12 cellular contexts compared by ENCODE assay signal in genomic region chr22:23212061-23213030, GRCh38. TPM values are rescaled to one million over a fixed set of nuclear protein-coding genes. Genes with fewer than 3 reads are reported as not detected.
DNase-seq lines count a peak whose midpoint lies in the region; ATAC-seq and TF ChIP-seq lines count a peak whose summit lies in the region.
"Had no signal": no experiment of that assay in that cellular context is flagged by ENCODE, and none has a peak within 500 bp of the region (broad histone marks: within the 10 kb centered on the region; RNA-seq: fewer than 3 reads in every experiment).

No MANE protein-coding gene starts in this region.

- no peaks in the 10 kb centered on the region for H3K27me3 ChIP-seq in thymus (ENCODE audit: control insufficient read depth, insufficient read depth)
- peaks cover 2% of the 10 kb centered on the region for H3K27me3 ChIP-seq in brain microvascular endothelial cell (replicated peaks)
- H3K27me3 ChIP-seq in BE2C: no peaks in the 10 kb centered on the region
- H3K27me3 ChIP-seq: MG63 had no signal

- peak overlapping the region; percentile 58 for H3K27ac Mint-ChIP-seq in activated naive CD8-positive, alpha-beta T cell
- H3K27ac Mint-ChIP-seq in activated naive CD8-positive, alpha-beta T cell treated with anti-CD3 and anti-CD28 coated beads, Interleukin-2, amount 50 U/mL, for 24 hours: no peak overlapping the region
- H3K27ac Mint-ChIP-seq in effector memory CD8-positive, alpha-beta T cell: peak overlapping the region; percentile 85 to 88

- H3K36me3 ChIP-seq in thymus (ENCODE audit: control insufficient read depth, insufficient read depth) (peaks cover 7% of the 10 kb centered on the region), brain microvascular endothelial cell (replicated peaks) (no peaks in the 10 kb centered on the region), BE2C (no peaks in the 10 kb centered on the region; the same call in 1 of the 2 replicates)
- H3K36me3 ChIP-seq: MG63 had no signal

- TF ChIP-seq CTCF in brain microvascular endothelial cell (IDR thresholded peaks at IDR 0.05; ENCODE audit: low read depth, low read length, missing control alignments) (no peak), BE2C (IDR thresholded peaks at IDR 0.05; ENCODE audit: low read depth, low read length) (no peak)

- peak overlapping the region; percentile 9 for H3K27ac ChIP-seq in thymus (ENCODE audit: low read depth)
- no peak overlapping the region for H3K27ac ChIP-seq in brain microvascular endothelial cell

- no peaks in the 10 kb centered on the region for H3K9me3 Mint-ChIP-seq in activated naive CD8-positive, alpha-beta T cell (ENCODE audit: low read depth)
- H3K9me3 Mint-ChIP-seq in activated naive CD8-positive, alpha-beta T cell treated with anti-CD3 and anti-CD28 coated beads, Interleukin-2, amount 50 U/mL, for 24 hours: no peaks in the 10 kb centered on the region
- H3K9me3 Mint-ChIP-seq in effector memory CD8-positive, alpha-beta T cell: no peaks in the 10 kb centered on the region
- H3K9me3 Mint-ChIP-seq: stimulated activated naive CD8-positive, alpha-beta T cell treated with anti-CD3 and anti-CD28 coated beads, Interleukin-15, amount 100 ng/mL, for 72 hours had no signal

- in situ Hi-C loops in brain microvascular endothelial cell (cut with HindIII; ENCODE audit: low pct_ligation_motif_present, low sequenced_read_pairs): no loop called here

- ATAC-seq in activated naive CD8-positive, alpha-beta T cell treated with anti-CD3 and anti-CD28 coated beads, Interleukin-2, amount 50 U/mL, for 24 hours: no peak
- ATAC-seq in effector memory CD8-positive, alpha-beta T cell (replicated peaks): no peak
- ATAC-seq in GM21367 (IDR thresholded peaks at IDR 0.05; ENCODE audit: unreplicated experiment): no peak
- ATAC-seq: Panc1; stimulated activated naive CD8-positive, alpha-beta T cell treated with anti-CD3 and anti-CD28 coated beads, Interleukin-15, amount 100 ng/mL, for 72 hours had no signal

- H3K4me3 ChIP-seq in thymus (ENCODE audit: low read length): no peak overlapping the region
- H3K4me3 ChIP-seq in brain microvascular endothelial cell (ENCODE audit: low read depth, low read length): no peak overlapping the region
- no peak overlapping the region for H3K4me3 ChIP-seq in BE2C (ENCODE audit: low read depth, low read length)
- H3K4me3 ChIP-seq: MG63 had no signal

- peaks cover 41% of the 10 kb centered on the region for H3K4me1 ChIP-seq in thymus (ENCODE audit: control insufficient read depth, insufficient read depth, low read length)
- H3K4me1 ChIP-seq in BE2C: no peaks in the 10 kb centered on the region

- H3K36me3 Mint-ChIP-seq in activated naive CD8-positive, alpha-beta T cell: peaks cover 4% of the 10 kb centered on the region
- H3K36me3 Mint-ChIP-seq in activated naive CD8-positive, alpha-beta T cell treated with anti-CD3 and anti-CD28 coated beads, Interleukin-2, amount 50 U/mL, for 24 hours (ENCODE audit: low read depth): peaks cover 2% of the 10 kb centered on the region
- H3K36me3 Mint-ChIP-seq in effector memory CD8-positive, alpha-beta T cell (ENCODE audit: insufficient read depth): peaks cover 21% of the 10 kb centered on the region

- peaks cover 58% of the 10 kb centered on the region for H3K4me1 Mint-ChIP-seq in activated naive CD8-positive, alpha-beta T cell (ENCODE audit: low read depth)
- H3K4me1 Mint-ChIP-seq in activated naive CD8-positive, alpha-beta T cell treated with anti-CD3 and anti-CD28 coated beads, Interleukin-2, amount 50 U/mL, for 24 hours: peaks cover 62% of the 10 kb centered on the region
- H3K4me1 Mint-ChIP-seq in effector memory CD8-positive, alpha-beta T cell (ENCODE audit: low read depth in 2 of 2): peaks cover 46 to 62% of the 10 kb centered on the region in 2 donors

- no peaks in the 10 kb centered on the region for H3K27me3 Mint-ChIP-seq in activated naive CD8-positive, alpha-beta T cell
- H3K27me3 Mint-ChIP-seq in activated naive CD8-positive, alpha-beta T cell treated with anti-CD3 and anti-CD28 coated beads, Interleukin-2, amount 50 U/mL, for 24 hours: no peaks in the 10 kb centered on the region
- H3K27me3 Mint-ChIP-seq in effector memory CD8-positive, alpha-beta T cell: no peaks in the 10 kb centered on the region
- H3K27me3 Mint-ChIP-seq: stimulated activated naive CD8-positive, alpha-beta T cell treated with anti-CD3 and anti-CD28 coated beads, Interleukin-15, amount 100 ng/mL, for 72 hours had no signal

- H3K4me3 Mint-ChIP-seq in activated naive CD8-positive, alpha-beta T cell: no peak overlapping the region
- H3K4me3 Mint-ChIP-seq in activated naive CD8-positive, alpha-beta T cell treated with anti-CD3 and anti-CD28 coated beads, Interleukin-2, amount 50 U/mL, for 24 hours: no peak overlapping the region
- H3K4me3 Mint-ChIP-seq in effector memory CD8-positive, alpha-beta T cell: no peak overlapping the region
- H3K4me3 Mint-ChIP-seq: stimulated activated naive CD8-positive, alpha-beta T cell treated with anti-CD3 and anti-CD28 coated beads, Interleukin-15, amount 100 ng/mL, for 72 hours had no signal

- H3K9me3 ChIP-seq in thymus (ENCODE audit: control insufficient read depth) (no peaks in the 10 kb centered on the region), BE2C (no peaks in the 10 kb centered on the region)
- H3K9me3 ChIP-seq: MG63 had no signal

- DNase-seq in activated naive CD8-positive, alpha-beta T cell treated with anti-CD3 and anti-CD28 coated beads, Interleukin-2, amount 50 U/mL, for 24 hours: no peak
- DNase-seq in NCI-H345 (lab: John Stamatoyannopoulos, UW): peak; percentile 77
- no peak for DNase-seq in effector memory CD8-positive, alpha-beta T cell
- no peak for DNase-seq in brain microvascular endothelial cell
- DNase-seq in BE2C: no peak
- DNase-seq: GOT3; MG63; stimulated activated naive CD8-positive, alpha-beta T cell treated with anti-CD3 and anti-CD28 coated beads, Interleukin-15, amount 100 ng/mL, for 72 hours had no signal

- 56% methylated on average over 10 of the region's 10 CpGs for WGBS in thymus

RNA-seq across cellular contexts. Expression of gene BCR, which starts 32.0 kb away (rescaled TPM):
- polyA plus RNA-seq in thymus: 22.8 TPM
- 59.1 TPM for polyA plus RNA-seq in BE2C (2012; ENCODE audit: insufficient read depth, insufficient read length, low read depth)
